In the genomic region with DNA sequence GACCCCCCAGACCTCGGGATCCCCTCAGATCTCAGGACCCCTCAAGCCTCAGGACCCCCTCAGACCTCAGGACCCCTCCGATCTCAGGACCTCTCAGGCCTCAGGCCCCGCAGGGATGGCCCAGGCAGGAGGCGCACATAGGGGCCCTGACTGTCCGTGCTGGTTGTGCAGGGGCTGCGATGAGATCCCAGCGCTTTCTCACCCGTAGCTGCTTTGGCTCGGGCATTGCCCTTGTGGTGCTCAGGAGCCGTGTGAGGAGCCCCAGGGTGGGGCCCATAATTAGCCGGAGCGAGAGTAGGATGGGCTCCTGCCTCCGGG, we compare ENCODE assay signal across 8 cellular contexts. TPM values are rescaled to one million over a fixed set of nuclear protein-coding genes. Genes with fewer than 3 reads are reported as not detected.
DNase-seq lines count a peak whose midpoint lies in the region; TF ChIP-seq lines count a peak whose summit lies in the region.

No MANE protein-coding gene starts in this region.

- peak overlapping the region; percentile 82 to 88 for H3K4me3 ChIP-seq in ascending aorta

- DNase-seq in NCI-H2227 (lab: John Stamatoyannopoulos, UW; ENCODE audit: unreplicated experiment) (peak; percentile 35), NCI-H2227 treated with DMSO at 0.1 percent for 48 hours (lab: John Stamatoyannopoulos, UW) (no peak), ascending aorta (ENCODE audit: low spot score in 2 of 2) (peak; percentile 8 to 64), glomerular visceral epithelial cell (ENCODE audit: extremely low spot score) (no peak), NCI-H774 (lab: John Stamatoyannopoulos, UW) (no peak)
- DNase-seq in activated CD4-positive, CD25-positive, alpha-beta regulatory T cell (lab: John Stamatoyannopoulos, UW), result no peak

- H3K36me3 ChIP-seq in ascending aorta, result peaks cover 0 to 5% of the 10 kb centered on the region in 2 donors

- H3K27ac ChIP-seq in ascending aorta, result peak overlapping the region; percentile 89 to 91
- peak overlapping the region; percentile 62 for H3K27ac ChIP-seq in layer of hippocampus (ENCODE audit: low read depth, low read length)
- peak overlapping the region; percentile 20 for H3K27ac ChIP-seq in temporal lobe (ENCODE audit: low read depth, low read length)

- peaks cover 0 to 16% of the 10 kb centered on the region in 2 donors for H3K4me1 ChIP-seq in ascending aorta

- TF ChIP-seq CTCF in ascending aorta (IDR thresholded peaks at IDR 0.05), result no peak

- intact Hi-C loops in ascending aorta (cut with DNase I), result loop anchor here (2.0 to 5.0 kb wide), 3 partner anchors 44 to 177 kb away; a partner anchor contains a TSS

- H3K27me3 ChIP-seq in ascending aorta (no peaks in the 10 kb centered on the region), layer of hippocampus (ENCODE audit: control insufficient read depth, insufficient read depth, low read length) (no peaks in the 10 kb centered on the region)

- no peaks in the 10 kb centered on the region for H3K9me3 ChIP-seq in ascending aorta

RNA-seq across cellular contexts. Expression of a gene that starts 0.7 kb away (rescaled TPM):
- total RNA-seq in ascending aorta, result 86.2 TPM
- total RNA-seq in temporal lobe, result 99.6 TPM

Comparison
In these comparisons a context has a peak if more than half of its experiments do, and no peak if none do; other contexts are left out.
1. DNase-seq: peak in NCI-H2227 (single experiment) and ascending aorta (2 of 2); none in NCI-H2227 treated with DMSO at 0.1 percent for 48 hours (single experiment), activated CD4-positive, CD25-positive, alpha-beta regulatory T cell (0 of 4), glomerular visceral epithelial cell (single experiment) and NCI-H774 (single experiment).
2. H3K27ac ChIP-seq: peak in every context shown above with its lines; median percentile 90 in ascending aorta; 62 in layer of hippocampus; 20 in temporal lobe.